In the genomic region with DNA sequence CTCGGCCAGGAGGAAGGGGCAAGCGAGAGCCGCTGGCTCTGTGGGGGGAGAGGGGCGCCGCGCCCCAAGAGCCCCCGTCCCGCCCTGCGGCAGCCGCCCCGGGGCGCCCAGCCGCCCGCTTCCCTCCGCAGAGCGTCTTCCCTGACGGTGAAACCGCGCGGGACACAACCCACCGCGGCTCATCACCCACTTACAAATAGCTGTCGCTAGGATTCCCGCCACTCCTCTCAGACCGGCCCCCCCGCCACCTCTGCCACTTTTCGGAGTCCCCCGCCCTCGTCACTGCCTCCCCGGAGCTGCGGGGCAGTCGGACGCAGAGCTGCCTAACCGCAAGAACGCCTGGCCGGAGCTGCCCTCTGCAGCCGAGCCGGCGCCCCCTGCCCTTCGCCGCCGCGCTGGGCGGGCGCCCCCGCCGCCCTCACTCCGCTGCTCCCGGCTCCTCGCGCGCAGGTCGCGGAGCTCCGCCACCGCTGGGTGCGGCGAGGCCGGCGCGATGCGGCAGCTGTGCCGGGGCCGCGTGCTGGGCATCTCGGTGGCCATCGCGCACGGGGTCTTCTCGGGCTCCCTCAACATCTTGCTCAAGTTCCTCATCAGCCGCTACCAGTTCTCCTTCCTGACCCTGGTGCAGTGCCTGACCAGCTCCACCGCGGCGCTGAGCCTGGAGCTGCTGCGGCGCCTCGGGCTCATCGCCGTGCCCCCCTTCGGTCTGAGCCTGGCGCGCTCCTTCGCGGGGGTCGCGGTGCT, we compare ENCODE assay signal across 8 cellular contexts. TPM values are rescaled to one million over a fixed set of nuclear protein-coding genes. Genes with fewer than 3 reads are reported as not detected.
DNase-seq lines count a peak whose midpoint lies in the region; ATAC-seq and TF ChIP-seq lines count a peak whose summit lies in the region.

Gene SLC35D3 (plus strand): TSS at position 366 of the 744 bp plus-strand sequence. CDS start 128 bp downstream, at position 494.

- no peaks in the 10 kb centered on the region for H3K36me3 ChIP-seq in PC-3 (ENCODE audit: low read depth, low read length)
- H3K36me3 ChIP-seq in mammary epithelial cell (ENCODE audit: insufficient read depth, low read length) = no peaks in the 10 kb centered on the region

- in situ Hi-C loops in mammary epithelial cell (cut with MboI; ENCODE audit: low sequenced_read_pairs in 2 of 2) = no loop called here

- H3K27me3 Mint-ChIP-seq in stimulated activated naive CD8-positive, alpha-beta T cell treated with anti-CD3 and anti-CD28 coated beads, Interleukin-15, amount 100 ng/mL, for 72 hours = peaks cover 82% of the 10 kb centered on the region

- H3K9ac ChIP-seq in PC-3 (ENCODE audit: low read length) = no peak within 1 kb of the TSS
- H3K9ac ChIP-seq in mammary epithelial cell (ENCODE audit: insufficient read depth, low read length) = no peak within 1 kb of the TSS

- H3K27ac ChIP-seq in PC-3 (ENCODE audit: low read length) (no peak within 1 kb of the TSS), mammary epithelial cell (ENCODE audit: insufficient read depth, low read depth, low read length) (no peak within 1 kb of the TSS)

- no peaks in the 10 kb centered on the region for H3K9me3 Mint-ChIP-seq in stimulated activated naive CD8-positive, alpha-beta T cell treated with anti-CD3 and anti-CD28 coated beads, Interleukin-15, amount 100 ng/mL, for 72 hours

- no TSS peak for BruUV-seq in PC-3 (replicated peaks; lab: Mats Ljungman, UMichigan)
- BruUV-seq in mammary epithelial cell (replicated peaks; lab: Mats Ljungman, UMichigan) = no TSS peak

- CTCF ChIA-PET in PC-3 (lab: Charles Lee) = interaction anchor here (0.6 kb wide), 1 partner anchor 82 kb away, joined by 7 read pairs; no protein-coding TSS in a partner anchor
- CTCF ChIA-PET in mammary epithelial cell (lab: Charles Lee; ENCODE audit: low non-redundant PET) = no interaction called here

- peak within 1 kb of the TSS in 1 of 2 donors; percentile 92 for H3K27ac Mint-ChIP-seq in stimulated activated naive CD8-positive, alpha-beta T cell treated with anti-CD3 and anti-CD28 coated beads, Interleukin-15, amount 100 ng/mL, for 72 hours

- intact Hi-C loops in PC-3 (cut with micrococcal nuclease) (no loop called here), mammary epithelial cell (cut with micrococcal nuclease) (no loop called here), left colon (cut with DNase I, micrococcal nuclease) (no loop called here)

- H3K4me3 ChIP-seq in PC-3 (ENCODE audit: low read length) = peak within 1 kb of the TSS; percentile 65
- peak within 1 kb of the TSS; percentile 44 to 47 (median 47) for H3K4me3 ChIP-seq in mammary epithelial cell (replicated peaks in 1 of 3; ENCODE audit: insufficient read depth in 1 of 3, low read depth in 2 of 3, low read length in 3 of 3)

- H2AFZ ChIP-seq in PC-3 (ENCODE audit: low read length) (peak within 1 kb of the TSS; percentile 80), mammary epithelial cell (ENCODE audit: low read depth, low read length) (peak within 1 kb of the TSS; percentile 83)

- peaks cover 38% of the 10 kb centered on the region for H3K4me1 Mint-ChIP-seq in stimulated activated naive CD8-positive, alpha-beta T cell treated with anti-CD3 and anti-CD28 coated beads, Interleukin-15, amount 100 ng/mL, for 72 hours

- peak; percentile 48 for ATAC-seq in PC-3
- peak; percentile 43 for ATAC-seq in left colon
- ATAC-seq in stimulated activated naive CD8-positive, alpha-beta T cell treated with anti-CD3 and anti-CD28 coated beads, Interleukin-15, amount 100 ng/mL, for 72 hours = peak; percentile 44
- no peak for ATAC-seq in HG03025 (IDR thresholded peaks at IDR 0.05; ENCODE audit: low FRiP score, unreplicated experiment)
- no peak for ATAC-seq in GM18505 (IDR thresholded peaks at IDR 0.05; ENCODE audit: unreplicated experiment)

- 3% methylated on average over 31 of the region's 86 CpGs for WGBS in mammary epithelial cell (ENCODE audit: low coverage, missing lambda C conversion rate)

- TF ChIP-seq POLR2A in GM18505 (IDR thresholded peaks at IDR 0.05; ENCODE audit: borderline replicate concordance, extremely low read depth, insufficient read depth, insufficient read length) = no peak

- DNase-seq in activated CD8-positive, alpha-beta memory T cell treated with anti-CD3 and anti-CD28 coated beads for 24 hours = peak; percentile 69
- no peak for DNase-seq in activated CD8-positive, alpha-beta memory T cell treated with anti-CD3 and anti-CD28 coated beads, Interleukin-2, amount 50 U/mL, for 4 hours
- no peak for DNase-seq in PC-3
- no peak for DNase-seq in mammary epithelial cell
- DNase-seq in left colon = peak in 1 of 2 donors; percentile 21
- DNase-seq in stimulated activated naive CD8-positive, alpha-beta T cell treated with anti-CD3 and anti-CD28 coated beads, Interleukin-15, amount 100 ng/mL, for 72 hours = peak; percentile 22 to 41

- H3K4me1 ChIP-seq in PC-3 (ENCODE audit: insufficient read depth, low read length) (no peaks in the 10 kb centered on the region), mammary epithelial cell (ENCODE audit: insufficient read depth, low read length) (peaks cover 18% of the 10 kb centered on the region)

- H4K20me1 ChIP-seq in PC-3 (ENCODE audit: low read length) = no peaks in the 10 kb centered on the region
- H4K20me1 ChIP-seq in mammary epithelial cell (ENCODE audit: insufficient read depth, low read length) = peaks cover 2% of the 10 kb centered on the region

- dilution Hi-C loops in mammary epithelial cell (cut with HindIII; ENCODE audit: low sequenced_read_pairs) = no loop called here

- peak within 1 kb of the TSS; percentile 85 to 89 for H3K4me3 Mint-ChIP-seq in stimulated activated naive CD8-positive, alpha-beta T cell treated with anti-CD3 and anti-CD28 coated beads, Interleukin-15, amount 100 ng/mL, for 72 hours

- POLR2A ChIA-PET in PC-3 (lab: Charles Lee; ENCODE audit: unreplicated experiment) = interaction anchor here (0.6 kb wide), 1 partner anchor 30 kb away, joined by 16 read pairs; no protein-coding TSS in a partner anchor

- no peaks in the 10 kb centered on the region for H3F3A ChIP-seq in PC-3 (ENCODE audit: low read length, unreplicated experiment)

- H3K9me2 ChIP-seq in PC-3 (replicated peaks; ENCODE audit: low read length) = no peaks in the 10 kb centered on the region

- H3K4me2 ChIP-seq in PC-3 (ENCODE audit: low read length) (peak within 1 kb of the TSS; percentile 86), mammary epithelial cell (ENCODE audit: insufficient read depth, low read depth, low read length) (peak within 1 kb of the TSS; percentile 98)

- no peaks in the 10 kb centered on the region for H3K9me3 ChIP-seq in PC-3 (ENCODE audit: low read length)
- no peaks in the 10 kb centered on the region for H3K9me3 ChIP-seq in mammary epithelial cell (replicated peaks; ENCODE audit: insufficient read depth, low read length)

- TF ChIP-seq CTCF in PC-3 (conservative IDR thresholded peaks at IDR 0.05; ENCODE audit: low read depth, low read length) (no peak), mammary epithelial cell (conservative IDR thresholded peaks at IDR 0.05 in 1 of 2, IDR thresholded peaks at IDR 0.05 in 1 of 2; ENCODE audit: extremely low read depth in 1 of 2, insufficient read depth in 1 of 2, low read depth in 1 of 2, low read length in 2 of 2) (no peak)

- peaks cover 15% of the 10 kb centered on the region for H3K27me3 ChIP-seq in PC-3 (ENCODE audit: low read length)
- H3K27me3 ChIP-seq in mammary epithelial cell (ENCODE audit: insufficient read depth, low read length) = peaks cover 33% of the 10 kb centered on the region

- H3K79me2 ChIP-seq in PC-3 (ENCODE audit: low read length) = no peaks in the 10 kb centered on the region
- H3K79me2 ChIP-seq in mammary epithelial cell (ENCODE audit: insufficient read depth, low read length) = no peaks in the 10 kb centered on the region

RNA-seq across cellular contexts. Expression of gene SLC35D3, which starts in this region (rescaled TPM):
- not detected in 2 replicates for total RNA-seq in PC-3 (2014; rRNA removed)
- total RNA-seq in mammary epithelial cell = not detected
- not detected for polyA plus RNA-seq in mammary epithelial cell
- polyA minus RNA-seq in mammary epithelial cell = not detected
- total RNA-seq in left colon = under 1 TPM; 0.28 to 0.34 TPM

Comparison
In these comparisons a context has a peak if more than half of its experiments do, and no peak if none do; other contexts are left out.
1. DNase-seq: peak in activated CD8-positive, alpha-beta memory T cell treated with anti-CD3 and anti-CD28 coated beads for 24 hours (single experiment) and stimulated activated naive CD8-positive, alpha-beta T cell treated with anti-CD3 and anti-CD28 coated beads, Interleukin-15, amount 100 ng/mL, for 72 hours (2 of 2); none in activated CD8-positive, alpha-beta memory T cell treated with anti-CD3 and anti-CD28 coated beads, Interleukin-2, amount 50 U/mL, for 4 hours (single experiment), PC-3 (single experiment) and mammary epithelial cell (single experiment).
2. Peak in ATAC-seq, H3K4me3 ChIP-seq and H3K4me2 ChIP-seq in PC-3; RNA of the gene not detected or under 1 TPM.
3. Peak in ATAC-seq in left colon; RNA of the gene not detected or under 1 TPM.